8 cellular contexts compared by ENCODE assay signal in genomic region chr15:91099616-91100560, GRCh38. TPM values are rescaled to one million over a fixed set of nuclear protein-coding genes. Genes with fewer than 3 reads are reported as not detected.
DNase-seq lines count a peak whose midpoint lies in the region; ATAC-seq, FAIRE-seq and TF ChIP-seq lines count a peak whose summit lies in the region.

SV2B (plus strand) TSS chr15:91100257; CDS start chr15:91226264, 126,007 bp downstream.

- no peak within 1 kb of the TSS for H2BK5ac ChIP-seq in trophoblast cell (ENCODE audit: low read depth, low read length, poor library complexity)

- H3K4me2 ChIP-seq in OCI-LY7 (ENCODE audit: low read length) (peak within 1 kb of the TSS; percentile 43), trophoblast cell (ENCODE audit: low read length) (peak within 1 kb of the TSS; percentile 60)

- H3K4me3 ChIP-seq in GM06990 (replicated peaks; ENCODE audit: low read depth, low read length) (peak within 1 kb of the TSS; percentile 71), OCI-LY7 (ENCODE audit: low read depth, low read length, poor library complexity, severe bottlenecking) (peak within 1 kb of the TSS; percentile 1), cardiac muscle cell (peak within 1 kb of the TSS; percentile 28), trophoblast cell (ENCODE audit: low read depth, low read length) (no peak within 1 kb of the TSS), vagina (peak within 1 kb of the TSS; percentile 46 to 59)

- H3K9me3 ChIP-seq in OCI-LY7 (ENCODE audit: low read length) (no peaks in the 10 kb centered on the region), cardiac muscle cell (ENCODE audit: low read depth) (no peaks in the 10 kb centered on the region), trophoblast cell (ENCODE audit: insufficient read depth, low read depth, low read length) (peaks cover 4% of the 10 kb centered on the region), vagina (no peaks in the 10 kb centered on the region)

- no peaks in the 10 kb centered on the region for H3K4me1 ChIP-seq in OCI-LY7 (ENCODE audit: insufficient read depth, low read length, poor library complexity, severe bottlenecking)
- H3K4me1 ChIP-seq in cardiac muscle cell (ENCODE audit: low read depth), result no peaks in the 10 kb centered on the region
- peaks cover 0 to 9% of the 10 kb centered on the region in 2 experiments for H3K4me1 ChIP-seq in trophoblast cell (ENCODE audit: control insufficient read depth in 1 of 2, insufficient read depth in 2 of 2, low read length in 2 of 2)
- peaks cover 25% of the 10 kb centered on the region for H3K4me1 ChIP-seq in vagina

- no peaks in the 10 kb centered on the region for H3K36me3 Mint-ChIP-seq in activated naive CD4-positive, alpha-beta T cell treated with anti-CD3 and anti-CD28 coated beads, Interleukin-2, amount 10 ng/mL, durations not matched to agents 7 days and 5 days

- H3K14ac ChIP-seq in trophoblast cell (ENCODE audit: low read length), result no peak within 1 kb of the TSS

- TF ChIP-seq POLR2A in vagina (IDR thresholded peaks at IDR 0.05), result no peak

- intact Hi-C loops in OCI-LY7 (cut with micrococcal nuclease; ENCODE audit: unreplicated experiment) (no loop called here), vagina (cut with DNase I) (no loop called here)

- H3K4ac ChIP-seq in trophoblast cell (ENCODE audit: low read depth, low read length), result no peak within 1 kb of the TSS

- H4K8ac ChIP-seq in trophoblast cell (ENCODE audit: low read depth, low read length), result no peak within 1 kb of the TSS

- H3K27me3 Mint-ChIP-seq in activated naive CD4-positive, alpha-beta T cell treated with anti-CD3 and anti-CD28 coated beads, Interleukin-2, amount 10 ng/mL, durations not matched to agents 7 days and 5 days, result peaks cover 73% of the 10 kb centered on the region

- no peaks in the 10 kb centered on the region for H3K79me2 ChIP-seq in OCI-LY7 (ENCODE audit: insufficient read depth, low read depth, low read length)
- no peaks in the 10 kb centered on the region for H3K79me2 ChIP-seq in trophoblast cell (ENCODE audit: control insufficient read depth, insufficient read depth, low read length, poor library complexity)

- no peak within 1 kb of the TSS for H2BK12ac ChIP-seq in trophoblast cell (ENCODE audit: low read length)

- BruUV-seq in OCI-LY7 (replicated peaks; lab: Mats Ljungman, UMichigan), result no TSS peak

- peak; percentile 63 for ATAC-seq in HG02678 (IDR thresholded peaks at IDR 0.05; ENCODE audit: unreplicated experiment)

- no peak within 1 kb of the TSS for H3K18ac ChIP-seq in trophoblast cell (ENCODE audit: low read length)

- H3K4me3 Mint-ChIP-seq in activated naive CD4-positive, alpha-beta T cell treated with anti-CD3 and anti-CD28 coated beads, Interleukin-2, amount 10 ng/mL, durations not matched to agents 7 days and 5 days, result peak within 1 kb of the TSS; percentile 70

- POLR2A ChIA-PET in OCI-LY7 (lab: Charles Lee), result no interaction called here

- no peaks in the 10 kb centered on the region for H3K9me3 Mint-ChIP-seq in activated naive CD4-positive, alpha-beta T cell treated with anti-CD3 and anti-CD28 coated beads, Interleukin-2, amount 10 ng/mL, durations not matched to agents 7 days and 5 days

- H3K27me3 ChIP-seq in GM06990 (replicated peaks; ENCODE audit: control insufficient read depth, insufficient read depth, low read length) (no peaks in the 10 kb centered on the region; the same call in 1 of the 2 replicates), cardiac muscle cell (peaks cover 82% of the 10 kb centered on the region), trophoblast cell (ENCODE audit: insufficient read depth, low read length) (peaks cover 35% of the 10 kb centered on the region), vagina (peaks cover 6% of the 10 kb centered on the region)

- no CpG with 5 or more reads among the region's 80 CpGs for WGBS in trophoblast cell (ENCODE audit: extremely low coverage, insufficient coverage, insufficient read length)

- DNase-seq in GM06990 (ENCODE audit: extremely low read depth, insufficient read length) (peak; percentile 70), OCI-LY7 (ENCODE audit: low spot score) (no peak), cardiac muscle cell (ENCODE audit: low read depth in 1 of 2, low spot score in 1 of 2) (peak; percentile 38 to 66), trophoblast cell (peak; percentile 48 to 50), vagina (ENCODE audit: extremely low spot score in 2 of 2) (peak in 1 of 2 donors; percentile 58), RCC 7860 (ENCODE audit: low spot score) (no peak)
- DNase-seq in activated naive CD4-positive, alpha-beta T cell treated with anti-CD3 and anti-CD28 coated beads, Interleukin-2, amount 10 ng/mL, durations not matched to agents 7 days and 5 days, result peak; percentile 68

- H3K23ac ChIP-seq in trophoblast cell (ENCODE audit: low read length), result peak within 1 kb of the TSS; percentile 37

- no peaks in the 10 kb centered on the region for H3K79me1 ChIP-seq in trophoblast cell (ENCODE audit: low read length)

- no peak within 1 kb of the TSS for H3K27ac ChIP-seq in OCI-LY7 (ENCODE audit: low read depth, low read length, poor library complexity, severe bottlenecking)
- no peak within 1 kb of the TSS for H3K27ac ChIP-seq in cardiac muscle cell
- no peak within 1 kb of the TSS for H3K27ac ChIP-seq in trophoblast cell (ENCODE audit: low read depth, low read length)
- H3K27ac ChIP-seq in vagina, result no peak within 1 kb of the TSS

- H2AFZ ChIP-seq in OCI-LY7 (ENCODE audit: low read length) (no peak within 1 kb of the TSS; the same call in 1 of the 2 replicates), trophoblast cell (ENCODE audit: insufficient read depth, low read length, poor library complexity) (no peak within 1 kb of the TSS)

- no peak for FAIRE-seq in RCC 7860 (lab: Jason Lieb, UNC)

- no peaks in the 10 kb centered on the region for H3K36me3 ChIP-seq in GM06990 (ENCODE audit: control insufficient read depth, insufficient read depth, low read length)
- H3K36me3 ChIP-seq in OCI-LY7 (ENCODE audit: insufficient read depth, low read length), result no peaks in the 10 kb centered on the region
- H3K36me3 ChIP-seq in cardiac muscle cell, result no peaks in the 10 kb centered on the region
- H3K36me3 ChIP-seq in trophoblast cell (ENCODE audit: control insufficient read depth in 1 of 2, insufficient read depth in 2 of 2, low read length in 2 of 2), result no peaks in the 10 kb centered on the region
- no peaks in the 10 kb centered on the region for H3K36me3 ChIP-seq in vagina

- H3K9ac ChIP-seq in trophoblast cell (ENCODE audit: low read length), result no peak within 1 kb of the TSS

- H2BK120ac ChIP-seq in trophoblast cell (ENCODE audit: insufficient read depth, low read length, poor library complexity), result no peak within 1 kb of the TSS

- H2AK5ac ChIP-seq in trophoblast cell (ENCODE audit: low read length), result no peak within 1 kb of the TSS

- H3K27ac Mint-ChIP-seq in activated naive CD4-positive, alpha-beta T cell treated with anti-CD3 and anti-CD28 coated beads, Interleukin-2, amount 10 ng/mL, durations not matched to agents 7 days and 5 days, result no peak within 1 kb of the TSS

- H3K9me2 ChIP-seq in OCI-LY7 (ENCODE audit: insufficient read depth, low read length), result no peaks in the 10 kb centered on the region

- no peak within 1 kb of the TSS for H4K91ac ChIP-seq in trophoblast cell (ENCODE audit: low read depth, low read length)

- no peaks in the 10 kb centered on the region for H4K20me1 ChIP-seq in OCI-LY7 (ENCODE audit: insufficient read depth, low read length)

- CTCF ChIA-PET in OCI-LY7 (lab: Charles Lee; ENCODE audit: unreplicated experiment), result no interaction called here
- CTCF ChIA-PET in activated naive CD4-positive, alpha-beta T cell treated with anti-CD3 and anti-CD28 coated beads, Interleukin-2, amount 10 ng/mL, durations not matched to agents 7 days and 5 days (lab: Charles Lee), result interaction anchor here (0.6 to 1.3 kb wide), 3 partner anchors 23 to 129 kb away, joined by 3 to 7 read pairs (median 4); no protein-coding TSS in a partner anchor

- peaks cover 16% of the 10 kb centered on the region for H3K4me1 Mint-ChIP-seq in activated naive CD4-positive, alpha-beta T cell treated with anti-CD3 and anti-CD28 coated beads, Interleukin-2, amount 10 ng/mL, durations not matched to agents 7 days and 5 days

- no peak within 1 kb of the TSS for H4K12ac ChIP-seq in trophoblast cell (ENCODE audit: low read depth, low read length)

- peak; percentile 36 for TF ChIP-seq CTCF in GM06990 (IDR thresholded peaks at IDR 0.05; ENCODE audit: insufficient read depth, low read length, poor library complexity, severe bottlenecking)
- TF ChIP-seq CTCF in OCI-LY7 (conservative IDR thresholded peaks at IDR 0.05; ENCODE audit: low read length), result no peak
- peak; percentile 18 for TF ChIP-seq CTCF in cardiac muscle cell (IDR thresholded peaks at IDR 0.05; ENCODE audit: low read depth, low read length)
- no peak for TF ChIP-seq CTCF in vagina (IDR thresholded peaks at IDR 0.05)

RNA-seq across cellular contexts. Expression of gene SV2B, which starts in this region (rescaled TPM):
- not detected in 2 replicates for total RNA-seq in OCI-LY7 (2014; rRNA removed; shearing (Covaris generic))
- 0.13 and 0.15 TPM in 2 replicates for total RNA-seq in OCI-LY7 (2022)
- total RNA-seq in cardiac muscle cell, result 0.03 TPM in 1 of 2 replicates, not detected in the other
- 0.32 TPM in 1 of 2 replicates, not detected in the other for polyA plus RNA-seq in cardiac muscle cell
- polyA plus RNA-seq in trophoblast cell (2013), result not detected in 2 replicates
- total RNA-seq in vagina, result 3.2 TPM

Comparison
In these comparisons a context has a peak if more than half of its experiments do, and no peak if none do; other contexts are left out.
1. Peak in DNase-seq and H3K4me3 ChIP-seq in cardiac muscle cell; RNA of the gene not detected or under 1 TPM.
2. DNase-seq: peak in GM06990 (single experiment), activated naive CD4-positive, alpha-beta T cell treated with anti-CD3 and anti-CD28 coated beads, Interleukin-2, amount 10 ng/mL, durations not matched to agents 7 days and 5 days (single experiment) and trophoblast cell (2 of 2); none in OCI-LY7 (single experiment) and RCC 7860 (single experiment).
3. CTCF ChIP-seq: peak in GM06990 (single experiment) and cardiac muscle cell (single experiment); none in OCI-LY7 (single experiment) and vagina (0 of 3).